ENCODE assay signal across 17 cellular contexts in genomic region chr11:46690702-46691101, GRCh38. TPM values are rescaled to one million over a fixed set of nuclear protein-coding genes. Genes with fewer than 3 reads are reported as not detected.
"Had no signal": no experiment of that assay in that cellular context is flagged by ENCODE, and none has a peak within 500 bp of the region (broad histone marks: within the 10 kb centered on the region; RNA-seq: fewer than 3 reads in every experiment).

No MANE protein-coding gene starts in this region.

- H3K27me3 ChIP-seq: ascending aorta, right atrium auricular region, upper lobe of right lung had no signal

- ATAC-seq: activated CD4-positive, CD25-positive, alpha-beta regulatory T cell treated with anti-CD3 and anti-CD28 coated beads, Interleukin-2, amount 50 U/mL, for 24 hours; T-cell; upper lobe of right lung had no signal

- H3K4me1 Mint-ChIP-seq: memory B cell had no signal

- DNase-seq: activated CD4-positive, alpha-beta T cell treated with anti-CD3 and anti-CD28 coated beads, Interleukin-2, amount 50 U/mL, for 1 hour; activated effector memory CD4-positive, alpha-beta T cell treated with Interleukin-2 at 50 U/mL for 16 hours; activated naive CD4-positive, alpha-beta T cell treated with anti-CD3 and anti-CD28 coated beads, Interleukin-2, amount 50 U/mL, for 16 hours; cerebellar nuclear complex; foreskin fibroblast; T-cell; upper lobe of right lung had no signal

- H3K4me3 Mint-ChIP-seq: memory B cell, T-cell had no signal

- H3K9me3 Mint-ChIP-seq: memory B cell, T-cell had no signal

- H3K9me3 ChIP-seq: ascending aorta, prostate gland, right atrium auricular region, upper lobe of right lung had no signal

- H3K27ac ChIP-seq: ascending aorta, prostate gland, right atrium auricular region, upper lobe of right lung had no signal

- H3K4me3 ChIP-seq: ascending aorta, prostate gland, right atrium auricular region, upper lobe of right lung had no signal

- H3K27me3 Mint-ChIP-seq: memory B cell, T-cell had no signal

- H3K27ac Mint-ChIP-seq: memory B cell had no signal

RNA-seq across cellular contexts. Expression of gene F2, which starts 28.3 kb away (rescaled TPM):
- total RNA-seq: dermis microvascular lymphatic vessel endothelial cell, glomerular endothelial cell, mononuclear cell, omental fat pad, right atrium auricular region, upper lobe of right lung had no signal
- polyA plus RNA-seq: adipose tissue had no signal
